8 cellular contexts compared by ENCODE assay signal in genomic region chr13:76885203-76886004, GRCh38. TPM values are rescaled to one million over a fixed set of nuclear protein-coding genes. Genes with fewer than 3 reads are reported as not detected.
DNase-seq lines count a peak whose midpoint lies in the region; ATAC-seq and TF ChIP-seq lines count a peak whose summit lies in the region.

No MANE protein-coding gene starts in this region.

- in situ Hi-C loops in GM13976 (cut with MboI; ENCODE audit: low sequenced_read_pairs, unreplicated experiment), result no loop called here

- H3K4me1 Mint-ChIP-seq in WTC11, result peaks cover 19% of the 10 kb centered on the region

- DNase-seq in GM13976 (ENCODE audit: low spot score) (peak; percentile 71), HFF-Myc (ENCODE audit: extremely low read depth, low read depth) (peak; percentile 33), NCI-H1092 (lab: John Stamatoyannopoulos, UW) (peak; percentile 59), WTC11 (ENCODE audit: low spot score) (peak; percentile 57), caudate nucleus (lab: John Stamatoyannopoulos, UW) (peak in 40 of 61 donors; percentile 4 to 78 (median 36)), kidney epithelial cell (ENCODE audit: low read depth) (no peak), GF-D8 (lab: John Stamatoyannopoulos, UW) (no peak)
- DNase-seq in stimulated activated CD4-positive, alpha-beta T cell treated with anti-CD3 and anti-CD28 coated beads, Interleukin-15, amount 100 ng/mL, for 48 hours (ENCODE audit: low read depth in 2 of 2), result peak; percentile 22 to 30

- H3K36me3 Mint-ChIP-seq in WTC11, result no peaks in the 10 kb centered on the region

- H3K27me3 Mint-ChIP-seq in WTC11 (ENCODE audit: low read depth), result peaks cover 58% of the 10 kb centered on the region

- POLR2A ChIA-PET in WTC11 (lab: Charles Lee), result interaction anchor here (0.7 kb wide), 1 partner anchor 66 kb away, joined by 3 read pairs; no protein-coding TSS in a partner anchor

- H3K36me3 ChIP-seq in kidney epithelial cell (ENCODE audit: control insufficient read depth, insufficient read depth, low read length), result no peaks in the 10 kb centered on the region

- TF ChIP-seq CTCF in GM13976 (IDR thresholded peaks at IDR 0.05; ENCODE audit: borderline replicate concordance, control extremely low read depth, extremely low read depth, insufficient read depth, missing control alignments) (peak; percentile 51), HFF-Myc (IDR thresholded peaks at IDR 0.05; ENCODE audit: low read depth, low read length, missing control alignments) (peak; percentile 28), WTC11 (IDR thresholded peaks at IDR 0.05) (no peak), kidney epithelial cell (IDR thresholded peaks at IDR 0.05; ENCODE audit: insufficient read depth, low read length, poor library complexity, severe bottlenecking) (peak; percentile 62)

- peak overlapping the region; percentile 84 for H3K27ac ChIP-seq in caudate nucleus (ENCODE audit: low read depth, low read length)

- peak overlapping the region; percentile 71 for H3K4me3 ChIP-seq in HFF-Myc (replicated peaks; ENCODE audit: low read depth, low read length)
- peak overlapping the region; percentile 55 for H3K4me3 ChIP-seq in kidney epithelial cell (ENCODE audit: low read depth, low read length)

- peak; percentile 25 for ATAC-seq in WTC11

- CTCF ChIA-PET in WTC11 (lab: Charles Lee), result interaction anchor here (0.8 to 3.2 kb wide), 15 partner anchors 13 to 846 kb away, joined by 3 to 21 read pairs (median 4); partner anchors contain the start of gene CLN5

- H3K9me3 Mint-ChIP-seq in WTC11, result no peaks in the 10 kb centered on the region

- H3K27me3 ChIP-seq in kidney epithelial cell (ENCODE audit: control insufficient read depth, insufficient read depth, low read length), result no peaks in the 10 kb centered on the region

- no peak overlapping the region for H3K27ac Mint-ChIP-seq in WTC11

- peak overlapping the region; percentile 76 for H3K4me3 Mint-ChIP-seq in WTC11

TF ChIP-seq in WTC11, 78 proteins besides CTCF, POLR2A, EP300 and RAD21 (continues in another document):
- TF ChIP-seq ZBTB21 (CRISPR knock-in tag; IDR thresholded peaks at IDR 0.05; ENCODE audit: borderline replicate concordance), result peak; percentile 32; the same call in 1 of the 2 replicates
- no peak for TF ChIP-seq EMX1 (CRISPR knock-in tag; IDR thresholded peaks at IDR 0.05)
- TF ChIP-seq CREM (CRISPR knock-in tag; IDR thresholded peaks at IDR 0.05), result peak; percentile 35; the same call in 1 of the 2 replicates
- TF ChIP-seq ATF1 (CRISPR knock-in tag; IDR thresholded peaks at IDR 0.05), result peak; percentile 57; the same call in 1 of the 2 replicates
- TF ChIP-seq, protein P1, sequence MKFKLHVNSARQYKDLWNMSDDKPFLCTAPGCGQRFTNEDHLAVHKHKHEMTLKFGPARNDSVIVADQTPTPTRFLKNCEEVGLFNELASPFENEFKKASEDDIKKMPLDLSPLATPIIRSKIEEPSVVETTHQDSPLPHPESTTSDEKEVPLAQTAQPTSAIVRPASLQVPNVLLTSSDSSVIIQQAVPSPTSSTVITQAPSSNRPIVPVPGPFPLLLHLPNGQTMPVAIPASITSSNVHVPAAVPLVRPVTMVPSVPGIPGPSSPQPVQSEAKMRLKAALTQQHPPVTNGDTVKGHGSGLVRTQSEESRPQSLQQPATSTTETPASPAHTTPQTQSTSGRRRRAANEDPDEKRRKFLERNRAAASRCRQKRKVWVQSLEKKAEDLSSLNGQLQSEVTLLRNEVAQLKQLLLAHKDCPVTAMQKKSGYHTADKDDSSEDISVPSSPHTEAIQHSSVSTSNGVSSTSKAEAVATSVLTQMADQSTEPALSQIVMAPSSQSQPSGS (CRISPR knock-in tag; IDR thresholded peaks at IDR 0.05; ENCODE audit: borderline replicate concordance, low read depth), result no peak
- TF ChIP-seq KAT7 (CRISPR knock-in tag; IDR thresholded peaks at IDR 0.05; ENCODE audit: borderline replicate concordance), result no peak
- TF ChIP-seq, protein P2, sequence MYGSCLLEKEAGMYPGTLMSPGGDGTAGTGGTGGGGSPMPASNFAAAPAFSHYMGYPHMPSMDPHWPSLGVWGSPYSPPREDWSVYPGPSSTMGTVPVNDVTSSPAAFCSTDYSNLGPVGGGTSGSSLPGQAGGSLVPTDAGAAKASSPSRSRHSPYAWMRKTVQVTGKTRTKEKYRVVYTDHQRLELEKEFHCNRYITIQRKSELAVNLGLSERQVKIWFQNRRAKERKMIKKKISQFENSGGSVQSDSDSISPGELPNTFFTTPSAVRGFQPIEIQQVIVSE (CRISPR knock-in tag; IDR thresholded peaks at IDR 0.05; ENCODE audit: borderline replicate concordance), result no peak
- no peak for TF ChIP-seq ZNF121 (CRISPR knock-in tag; IDR thresholded peaks at IDR 0.05)
- 0 out of 2 replicates have a peak, but pooled peaks have one; percentile 30 for TF ChIP-seq ZNF512 (CRISPR knock-in tag; IDR thresholded peaks at IDR 0.05; ENCODE audit: borderline replicate concordance)
- no peak for TF ChIP-seq GTF2I (CRISPR knock-in tag; conservative IDR thresholded peaks at IDR 0.05)
- no peak for TF ChIP-seq PREB (CRISPR knock-in tag; IDR thresholded peaks at IDR 0.05; ENCODE audit: borderline replicate concordance)
- TF ChIP-seq FOXJ3 (CRISPR knock-in tag; IDR thresholded peaks at IDR 0.05; ENCODE audit: borderline replicate concordance), result no peak
- TF ChIP-seq NR1H2 (CRISPR knock-in tag; IDR thresholded peaks at IDR 0.05), result no peak
- no peak for TF ChIP-seq NR3C1 (CRISPR knock-in tag; conservative IDR thresholded peaks at IDR 0.05; ENCODE audit: low read depth)
- no peak for TF ChIP-seq RELA (CRISPR knock-in tag; IDR thresholded peaks at IDR 0.05; ENCODE audit: borderline replicate concordance)
- no peak for TF ChIP-seq ZNF263 (CRISPR knock-in tag; IDR thresholded peaks at IDR 0.05; ENCODE audit: low read depth)
- TF ChIP-seq, protein P3, sequence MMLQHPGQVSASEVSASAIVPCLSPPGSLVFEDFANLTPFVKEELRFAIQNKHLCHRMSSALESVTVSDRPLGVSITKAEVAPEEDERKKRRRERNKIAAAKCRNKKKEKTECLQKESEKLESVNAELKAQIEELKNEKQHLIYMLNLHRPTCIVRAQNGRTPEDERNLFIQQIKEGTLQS (CRISPR knock-in tag; conservative IDR thresholded peaks at IDR 0.05), result no peak
- TF ChIP-seq RORB (CRISPR knock-in tag; IDR thresholded peaks at IDR 0.05), result no peak
- TF ChIP-seq, protein P4, sequence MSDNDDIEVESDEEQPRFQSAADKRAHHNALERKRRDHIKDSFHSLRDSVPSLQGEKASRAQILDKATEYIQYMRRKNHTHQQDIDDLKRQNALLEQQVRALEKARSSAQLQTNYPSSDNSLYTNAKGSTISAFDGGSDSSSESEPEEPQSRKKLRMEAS (CRISPR knock-in tag; IDR thresholded peaks at IDR 0.05), result peak; percentile 77
- TF ChIP-seq ZNF317 (CRISPR knock-in tag; IDR thresholded peaks at IDR 0.05; ENCODE audit: borderline replicate concordance, low read depth), result no peak
- TF ChIP-seq TEAD1 (CRISPR knock-in tag; IDR thresholded peaks at IDR 0.05), result no peak; the same call in 1 of the 2 replicates
- TF ChIP-seq, protein P5, sequence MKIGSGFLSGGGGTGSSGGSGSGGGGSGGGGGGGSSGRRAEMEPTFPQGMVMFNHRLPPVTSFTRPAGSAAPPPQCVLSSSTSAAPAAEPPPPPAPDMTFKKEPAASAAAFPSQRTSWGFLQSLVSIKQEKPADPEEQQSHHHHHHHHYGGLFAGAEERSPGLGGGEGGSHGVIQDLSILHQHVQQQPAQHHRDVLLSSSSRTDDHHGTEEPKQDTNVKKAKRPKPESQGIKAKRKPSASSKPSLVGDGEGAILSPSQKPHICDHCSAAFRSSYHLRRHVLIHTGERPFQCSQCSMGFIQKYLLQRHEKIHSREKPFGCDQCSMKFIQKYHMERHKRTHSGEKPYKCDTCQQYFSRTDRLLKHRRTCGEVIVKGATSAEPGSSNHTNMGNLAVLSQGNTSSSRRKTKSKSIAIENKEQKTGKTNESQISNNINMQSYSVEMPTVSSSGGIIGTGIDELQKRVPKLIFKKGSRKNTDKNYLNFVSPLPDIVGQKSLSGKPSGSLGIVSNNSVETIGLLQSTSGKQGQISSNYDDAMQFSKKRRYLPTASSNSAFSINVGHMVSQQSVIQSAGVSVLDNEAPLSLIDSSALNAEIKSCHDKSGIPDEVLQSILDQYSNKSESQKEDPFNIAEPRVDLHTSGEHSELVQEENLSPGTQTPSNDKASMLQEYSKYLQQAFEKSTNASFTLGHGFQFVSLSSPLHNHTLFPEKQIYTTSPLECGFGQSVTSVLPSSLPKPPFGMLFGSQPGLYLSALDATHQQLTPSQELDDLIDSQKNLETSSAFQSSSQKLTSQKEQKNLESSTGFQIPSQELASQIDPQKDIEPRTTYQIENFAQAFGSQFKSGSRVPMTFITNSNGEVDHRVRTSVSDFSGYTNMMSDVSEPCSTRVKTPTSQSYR (CRISPR knock-in tag; IDR thresholded peaks at IDR 0.05), result no peak
- peak; percentile 94 for TF ChIP-seq SMAD3 (CRISPR knock-in tag; IDR thresholded peaks at IDR 0.05; ENCODE audit: borderline replicate concordance)

RNA-seq across cellular contexts. Expression of gene KCTD12, which starts 0.8 kb away (rescaled TPM):
- total RNA-seq in WTC11 (2021), result 6.7 to 8.0 TPM (median 7.8 TPM) in 3 replicates
- total RNA-seq in kidney epithelial cell, result 5.0 and 5.4 TPM in 2 replicates

Comparison
In these comparisons a context has a peak if more than half of its experiments do, and no peak if none do; other contexts are left out.
1. DNase-seq: peak in GM13976 (single experiment), HFF-Myc (single experiment), NCI-H1092 (single experiment), WTC11 (single experiment), caudate nucleus (40 of 61) and stimulated activated CD4-positive, alpha-beta T cell treated with anti-CD3 and anti-CD28 coated beads, Interleukin-15, amount 100 ng/mL, for 48 hours (2 of 2); none in kidney epithelial cell (single experiment) and GF-D8 (single experiment).